In the genomic region with DNA sequence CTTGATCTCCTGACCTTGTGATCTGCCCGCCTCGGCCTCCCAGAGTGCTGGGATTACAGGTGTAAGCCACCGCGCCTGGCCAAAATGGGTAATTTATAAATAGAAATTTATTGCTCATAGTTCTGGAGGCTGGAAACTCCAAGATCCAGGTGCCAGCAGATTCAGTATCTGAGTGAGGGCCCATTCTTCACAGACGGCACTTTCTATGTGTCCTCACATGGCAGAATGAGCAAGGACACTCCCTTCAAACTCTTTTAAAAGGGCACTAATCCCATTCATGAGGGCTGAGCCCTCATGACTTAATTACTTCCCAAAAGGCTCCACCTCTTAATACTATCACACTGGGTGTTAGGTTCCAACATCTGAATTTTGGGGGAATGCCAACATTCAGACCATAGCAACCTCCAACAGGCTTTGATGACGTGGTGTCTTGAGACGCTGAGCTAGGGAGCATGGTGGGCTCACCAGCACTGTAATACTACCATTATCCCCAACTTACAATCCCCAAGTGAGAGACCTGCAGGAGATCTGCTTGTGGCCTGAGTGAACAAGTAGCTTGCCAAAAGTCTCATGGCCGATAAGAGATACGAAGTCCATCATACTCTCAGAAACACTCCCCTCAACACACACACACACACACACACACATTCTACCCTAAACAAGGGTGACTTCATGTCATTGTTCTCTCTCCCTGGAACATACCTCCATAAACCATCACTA, we compare ENCODE assay signal across 21 cellular contexts.
"Had no signal": no experiment of that assay in that cellular context is flagged by ENCODE, and none has a peak within 500 bp of the region (broad histone marks: within the 10 kb centered on the region; RNA-seq: fewer than 3 reads in every experiment).

No MANE protein-coding gene starts in this region.

- H3K36me3 ChIP-seq: colonic mucosa, left ventricle myocardium inferior, pancreas, thoracic aorta had no signal

- H3K4me1 ChIP-seq: colonic mucosa, left ventricle myocardium inferior, pancreas had no signal

- H3K27ac ChIP-seq: body of pancreas, colonic mucosa, left ventricle myocardium inferior, pancreas, thoracic aorta had no signal

- H3K4me3 ChIP-seq: body of pancreas, colonic mucosa, left ventricle myocardium inferior, pancreas, thoracic aorta had no signal

- H3K27ac Mint-ChIP-seq: activated CD4-positive, alpha-beta memory T cell treated with anti-CD3 and anti-CD28 coated beads, Interleukin-2, amount 10 ng/mL, durations not matched to agents 7 days and 5 days; activated CD4-positive, alpha-beta T cell treated with anti-CD3 and anti-CD28 coated beads for 36 hours; activated CD8-positive, alpha-beta memory T cell treated with anti-CD3 and anti-CD28 coated beads, Interleukin-2, amount 10 ng/mL, durations not matched to agents 7 days and 5 days; activated naive CD8-positive, alpha-beta T cell treated with anti-CD3 and anti-CD28 coated beads, Interleukin-2, amount 10 ng/mL, durations not matched to agents 7 days and 5 days; natural killer cell; stimulated activated memory B cell treated with anti-CD40 and anti-IgM and Interleukin-4, amounts not matched to agents 10 μg/mL and 1 μg/mL and 100 μg/mL, for 72 hours; T-helper 2 cell treated with Interferon-gamma antibody and Interleukin-4, amounts not matched to agents 5 μg/mL and 100 μg/mL, for 36 hours; WTC11 had no signal

- ATAC-seq: activated CD4-positive, alpha-beta T cell treated with anti-CD3 and anti-CD28 coated beads for 36 hours; activated CD8-positive, alpha-beta memory T cell treated with anti-CD3 and anti-CD28 coated beads, Interleukin-2, amount 10 ng/mL, durations not matched to agents 7 days and 5 days; body of pancreas; natural killer cell; sciatic nerve; stimulated activated memory B cell treated with anti-CD40 and anti-IgM and Interleukin-4, amounts not matched to agents 10 μg/mL and 1 μg/mL and 100 μg/mL, for 72 hours; WTC11 had no signal

- H3K9me3 Mint-ChIP-seq: activated CD4-positive, alpha-beta memory T cell treated with anti-CD3 and anti-CD28 coated beads, Interleukin-2, amount 10 ng/mL, durations not matched to agents 7 days and 5 days; activated naive CD8-positive, alpha-beta T cell treated with anti-CD3 and anti-CD28 coated beads, Interleukin-2, amount 10 ng/mL, durations not matched to agents 7 days and 5 days; natural killer cell; stimulated activated memory B cell treated with anti-CD40 and anti-IgM and Interleukin-4, amounts not matched to agents 10 μg/mL and 1 μg/mL and 100 μg/mL, for 72 hours; T-helper 2 cell treated with Interferon-gamma antibody and Interleukin-4, amounts not matched to agents 5 μg/mL and 100 μg/mL, for 36 hours; WTC11 had no signal

- H3K27me3 Mint-ChIP-seq: activated CD4-positive, alpha-beta T cell treated with anti-CD3 and anti-CD28 coated beads for 36 hours had no signal

- H3K4me1 Mint-ChIP-seq: activated naive CD8-positive, alpha-beta T cell treated with anti-CD3 and anti-CD28 coated beads, Interleukin-2, amount 10 ng/mL, durations not matched to agents 7 days and 5 days; natural killer cell; stimulated activated memory B cell treated with anti-CD40 and anti-IgM and Interleukin-4, amounts not matched to agents 10 μg/mL and 1 μg/mL and 100 μg/mL, for 72 hours had no signal

- H3K4me3 Mint-ChIP-seq: activated CD4-positive, alpha-beta memory T cell treated with anti-CD3 and anti-CD28 coated beads, Interleukin-2, amount 10 ng/mL, durations not matched to agents 7 days and 5 days; activated CD4-positive, alpha-beta T cell treated with anti-CD3 and anti-CD28 coated beads for 36 hours; activated CD8-positive, alpha-beta memory T cell treated with anti-CD3 and anti-CD28 coated beads, Interleukin-2, amount 10 ng/mL, durations not matched to agents 7 days and 5 days; activated naive CD8-positive, alpha-beta T cell treated with anti-CD3 and anti-CD28 coated beads, Interleukin-2, amount 10 ng/mL, durations not matched to agents 7 days and 5 days; natural killer cell; stimulated activated memory B cell treated with anti-CD40 and anti-IgM and Interleukin-4, amounts not matched to agents 10 μg/mL and 1 μg/mL and 100 μg/mL, for 72 hours; T-helper 2 cell treated with Interferon-gamma antibody and Interleukin-4, amounts not matched to agents 5 μg/mL and 100 μg/mL, for 36 hours; WTC11 had no signal

- H3K36me3 Mint-ChIP-seq: activated CD8-positive, alpha-beta memory T cell treated with anti-CD3 and anti-CD28 coated beads, Interleukin-2, amount 10 ng/mL, durations not matched to agents 7 days and 5 days; activated naive CD8-positive, alpha-beta T cell treated with anti-CD3 and anti-CD28 coated beads, Interleukin-2, amount 10 ng/mL, durations not matched to agents 7 days and 5 days; natural killer cell; stimulated activated memory B cell treated with anti-CD40 and anti-IgM and Interleukin-4, amounts not matched to agents 10 μg/mL and 1 μg/mL and 100 μg/mL, for 72 hours; WTC11 had no signal

- DNase-seq: activated CD4-positive, alpha-beta memory T cell treated with anti-CD3 and anti-CD28 coated beads, Interleukin-2, amount 10 ng/mL, durations not matched to agents 7 days and 5 days; activated CD4-positive, alpha-beta T cell treated with anti-CD3 and anti-CD28 coated beads for 36 hours; activated CD8-positive, alpha-beta memory T cell treated with anti-CD3 and anti-CD28 coated beads, Interleukin-2, amount 10 ng/mL, durations not matched to agents 7 days and 5 days; activated naive CD4-positive, alpha-beta T cell; activated naive CD8-positive, alpha-beta T cell treated with anti-CD3 and anti-CD28 coated beads, Interleukin-2, amount 10 ng/mL, durations not matched to agents 7 days and 5 days; body of pancreas; central memory CD4-positive, alpha-beta T cell; colonic mucosa; foreskin melanocyte; glutamatergic neuron; hypothalamus; kidney; left ventricle myocardium inferior; natural killer cell; pancreas; stimulated activated CD4-positive, alpha-beta T cell treated with anti-CD3 and anti-CD28 coated beads, Interleukin-4, amount 100 ng/mL, for 4 hours had no signal

- H3K27me3 ChIP-seq: body of pancreas, colonic mucosa, pancreas had no signal
